In the genomic region with DNA sequence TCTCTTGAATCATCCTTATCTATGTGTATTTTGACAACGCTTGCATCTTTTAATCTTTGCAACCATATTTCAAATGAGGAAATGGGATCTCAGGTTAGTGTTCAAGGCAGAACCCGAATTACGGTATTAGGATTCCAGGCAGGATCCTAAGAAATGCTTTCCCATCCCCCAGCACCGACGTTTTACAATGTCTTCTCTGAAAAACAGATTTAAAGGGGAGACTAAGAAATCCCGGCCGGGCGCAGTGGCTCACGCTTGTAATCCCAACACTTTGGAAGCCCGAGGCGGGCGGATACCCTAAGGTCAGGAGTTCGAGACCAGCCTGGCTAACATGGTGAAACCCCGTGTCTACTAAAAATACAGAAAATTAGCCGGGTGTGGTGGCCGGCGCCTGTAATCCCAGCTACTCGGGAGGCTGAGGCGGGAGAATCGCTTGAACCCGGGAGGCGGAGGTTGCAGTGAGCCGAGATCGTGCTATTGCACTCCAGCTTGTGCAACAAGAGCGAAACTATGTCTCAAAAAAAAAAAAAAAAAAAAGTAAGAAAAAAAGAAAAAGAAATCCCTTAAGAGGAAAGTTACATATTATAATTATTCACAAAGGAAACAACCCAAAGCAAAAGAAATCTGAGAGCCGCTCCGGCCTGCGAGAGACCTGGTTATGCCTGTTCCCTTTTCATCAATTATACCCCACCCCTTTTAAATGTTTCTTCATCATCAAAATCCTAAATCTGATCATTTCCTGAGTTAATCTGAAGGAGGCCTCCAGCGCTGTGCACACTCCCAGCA, we compare ENCODE assay signal across 8 cellular contexts. TPM values are rescaled to one million over a fixed set of nuclear protein-coding genes. Genes with fewer than 3 reads are reported as not detected.
DNase-seq lines count a peak whose midpoint lies in the region; ATAC-seq and TF ChIP-seq lines count a peak whose summit lies in the region.

No MANE protein-coding gene starts in this region.

- peak overlapping the region; percentile 97 for H3K9ac ChIP-seq in smooth muscle cell (ENCODE audit: low read depth)

- H3K9me3 ChIP-seq in A673 (ENCODE audit: low read depth, low read length, poor library complexity, severe bottlenecking) (no peaks in the 10 kb centered on the region), right cardiac atrium (ENCODE audit: control insufficient read depth, low read length) (no peaks in the 10 kb centered on the region), smooth muscle cell (replicated peaks; ENCODE audit: low read depth) (no peaks in the 10 kb centered on the region)

- DNase-seq in A673 (ENCODE audit: low spot score) (peak; percentile 20), right cardiac atrium (peak; percentile 16 to 54 (median 33)), smooth muscle cell (lab: John Stamatoyannopoulos, UW; ENCODE audit: unreplicated experiment) (no peak), RKO (ENCODE audit: low spot score) (no peak), SW 1271 (lab: John Stamatoyannopoulos, UW) (no peak), NCI-H1092 treated with DMSO at 0.1 percent for 48 hours (lab: John Stamatoyannopoulos, UW) (no peak)

- TF ChIP-seq CTCF in A673 (conservative IDR thresholded peaks at IDR 0.05; ENCODE audit: low read depth, low read length) (no peak), smooth muscle cell (IDR thresholded peaks at IDR 0.05; ENCODE audit: borderline replicate concordance, insufficient read depth, poor library complexity, severe bottlenecking) (no peak)

- H3K79me2 ChIP-seq in smooth muscle cell (ENCODE audit: low read depth), result peaks cover 37% of the 10 kb centered on the region

- H3K27me3 ChIP-seq in A673 (replicated peaks; ENCODE audit: insufficient read depth, low read depth, low read length, poor library complexity) (no peaks in the 10 kb centered on the region), right cardiac atrium (ENCODE audit: control insufficient read depth, insufficient read depth) (no peaks in the 10 kb centered on the region), smooth muscle cell (ENCODE audit: low read depth) (no peaks in the 10 kb centered on the region)

- H3K4me2 ChIP-seq in smooth muscle cell, result peak overlapping the region; percentile 87

- ATAC-seq in GM19023 (IDR thresholded peaks at IDR 0.05; ENCODE audit: unreplicated experiment) (peak; percentile 12), SK-N-SH treated with all-trans-retinoic acid at 6 μM for 48 hours (peak; percentile 25), right cardiac atrium (no peak)

- H3F3A ChIP-seq in smooth muscle cell (ENCODE audit: low read depth), result peaks cover 15% of the 10 kb centered on the region

- H2AFZ ChIP-seq in smooth muscle cell (ENCODE audit: low read depth), result peak overlapping the region; percentile 85

- intact Hi-C loops in A673 (cut with micrococcal nuclease; ENCODE audit: unreplicated experiment) (loop anchor here (5.0 kb wide), 1 partner anchor 131 kb away; a partner anchor contains a TSS), right cardiac atrium (cut with DNase I) (loop anchor here in 1 of 4 donors (10.0 kb wide), 1 partner anchor 134 kb away; a partner anchor contains a TSS)

- H3K4me3 ChIP-seq in A673 (ENCODE audit: low read depth, low read length, poor library complexity, severe bottlenecking) (peak overlapping the region; percentile 62), right cardiac atrium (ENCODE audit: low read length) (peak overlapping the region; percentile 98), smooth muscle cell (peak overlapping the region; percentile 66)

- H3K4me1 ChIP-seq in A673 (ENCODE audit: insufficient read depth, low read length, poor library complexity, severe bottlenecking) (no peaks in the 10 kb centered on the region), right cardiac atrium (ENCODE audit: control insufficient read depth, insufficient read depth, low read length) (no peaks in the 10 kb centered on the region), smooth muscle cell (ENCODE audit: low read depth) (peaks cover 13% of the 10 kb centered on the region)

- H4K20me1 ChIP-seq in smooth muscle cell (ENCODE audit: low read depth), result no peaks in the 10 kb centered on the region

- 12% methylated on average over 29 of the region's 29 CpGs for WGBS in right cardiac atrium
- 56% methylated on average over 24 of the region's 29 CpGs for WGBS in smooth muscle cell (ENCODE audit: low lambda C conversion rate)

- POLR2A ChIA-PET in A673 (lab: Charles Lee; ENCODE audit: low non-redundant PET), result interaction anchor here (0.6 to 0.7 kb wide), 2 partner anchors 10 to 330 kb away, joined by 7 to 21 read pairs; no protein-coding TSS in a partner anchor

- TSS peak; percentile 96 for BruUV-seq in A673 (replicated peaks; lab: Mats Ljungman, UMichigan)

- H3K36me3 ChIP-seq in A673 (ENCODE audit: insufficient read depth, low read length, poor library complexity, severe bottlenecking), result no peaks in the 10 kb centered on the region
- H3K36me3 ChIP-seq in smooth muscle cell (ENCODE audit: low read depth), result no peaks in the 10 kb centered on the region

- CTCF ChIA-PET in A673 (lab: Charles Lee), result no interaction called here

- H3K27ac ChIP-seq in A673 (ENCODE audit: low read depth, low read length, poor library complexity, severe bottlenecking) (peak overlapping the region; percentile 93), right cardiac atrium (ENCODE audit: low read length) (peak overlapping the region; percentile 99), smooth muscle cell (ENCODE audit: low read depth) (peak overlapping the region; percentile 98)

TF ChIP-seq in SK-N-SH treated with all-trans-retinoic acid at 6 μM for 48 hours, 23 proteins besides CTCF, POLR2A, EP300 and RAD21:
- TF ChIP-seq, protein P1, sequence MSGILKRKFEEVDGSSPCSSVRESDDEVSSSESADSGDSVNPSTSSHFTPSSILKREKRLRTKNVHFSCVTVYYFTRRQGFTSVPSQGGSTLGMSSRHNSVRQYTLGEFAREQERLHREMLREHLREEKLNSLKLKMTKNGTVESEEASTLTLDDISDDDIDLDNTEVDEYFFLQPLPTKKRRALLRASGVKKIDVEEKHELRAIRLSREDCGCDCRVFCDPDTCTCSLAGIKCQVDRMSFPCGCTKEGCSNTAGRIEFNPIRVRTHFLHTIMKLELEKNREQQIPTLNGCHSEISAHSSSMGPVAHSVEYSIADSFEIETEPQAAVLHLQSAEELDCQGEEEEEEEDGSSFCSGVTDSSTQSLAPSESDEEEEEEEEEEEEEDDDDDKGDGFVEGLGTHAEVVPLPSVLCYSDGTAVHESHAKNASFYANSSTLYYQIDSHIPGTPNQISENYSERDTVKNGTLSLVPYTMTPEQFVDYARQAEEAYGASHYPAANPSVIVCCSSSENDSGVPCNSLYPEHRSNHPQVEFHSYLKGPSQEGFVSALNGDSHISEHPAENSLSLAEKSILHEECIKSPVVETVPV (CRISPR knock-in tag; IDR thresholded peaks at IDR 0.05), result no peak
- TF ChIP-seq, protein P2, sequence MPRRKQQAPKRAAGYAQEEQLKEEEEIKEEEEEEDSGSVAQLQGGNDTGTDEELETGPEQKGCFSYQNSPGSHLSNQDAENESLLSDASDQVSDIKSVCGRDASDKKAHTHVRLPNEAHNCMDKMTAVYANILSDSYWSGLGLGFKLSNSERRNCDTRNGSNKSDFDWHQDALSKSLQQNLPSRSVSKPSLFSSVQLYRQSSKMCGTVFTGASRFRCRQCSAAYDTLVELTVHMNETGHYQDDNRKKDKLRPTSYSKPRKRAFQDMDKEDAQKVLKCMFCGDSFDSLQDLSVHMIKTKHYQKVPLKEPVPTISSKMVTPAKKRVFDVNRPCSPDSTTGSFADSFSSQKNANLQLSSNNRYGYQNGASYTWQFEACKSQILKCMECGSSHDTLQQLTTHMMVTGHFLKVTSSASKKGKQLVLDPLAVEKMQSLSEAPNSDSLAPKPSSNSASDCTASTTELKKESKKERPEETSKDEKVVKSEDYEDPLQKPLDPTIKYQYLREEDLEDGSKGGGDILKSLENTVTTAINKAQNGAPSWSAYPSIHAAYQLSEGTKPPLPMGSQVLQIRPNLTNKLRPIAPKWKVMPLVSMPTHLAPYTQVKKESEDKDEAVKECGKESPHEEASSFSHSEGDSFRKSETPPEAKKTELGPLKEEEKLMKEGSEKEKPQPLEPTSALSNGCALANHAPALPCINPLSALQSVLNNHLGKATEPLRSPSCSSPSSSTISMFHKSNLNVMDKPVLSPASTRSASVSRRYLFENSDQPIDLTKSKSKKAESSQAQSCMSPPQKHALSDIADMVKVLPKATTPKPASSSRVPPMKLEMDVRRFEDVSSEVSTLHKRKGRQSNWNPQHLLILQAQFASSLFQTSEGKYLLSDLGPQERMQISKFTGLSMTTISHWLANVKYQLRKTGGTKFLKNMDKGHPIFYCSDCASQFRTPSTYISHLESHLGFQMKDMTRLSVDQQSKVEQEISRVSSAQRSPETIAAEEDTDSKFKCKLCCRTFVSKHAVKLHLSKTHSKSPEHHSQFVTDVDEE (CRISPR knock-in tag; IDR thresholded peaks at IDR 0.05), result no peak
- TF ChIP-seq ZNF70 (CRISPR knock-in tag; IDR thresholded peaks at IDR 0.05), result no peak
- TF ChIP-seq ISL1 (CRISPR knock-in tag; IDR thresholded peaks at IDR 0.05), result no peak
- TF ChIP-seq SNAI2 (CRISPR knock-in tag; IDR thresholded peaks at IDR 0.05), result no peak
- TF ChIP-seq BACH2 (CRISPR knock-in tag; IDR thresholded peaks at IDR 0.05; ENCODE audit: borderline replicate concordance), result no peak
- no peak for TF ChIP-seq TOX (CRISPR knock-in tag; IDR thresholded peaks at IDR 0.05; ENCODE audit: borderline replicate concordance)
- no peak for TF ChIP-seq GLIS3 (CRISPR knock-in tag; IDR thresholded peaks at IDR 0.05)
- no peak for TF ChIP-seq ZC3H10 (CRISPR knock-in tag; IDR thresholded peaks at IDR 0.05)
- TF ChIP-seq OSR1 (CRISPR knock-in tag; IDR thresholded peaks at IDR 0.05), result no peak

RNA-seq across cellular contexts. Expression of a gene that starts 0.8 kb away (rescaled TPM):
- total RNA-seq in A673 (2021) (10.9 and 13.6 TPM in 2 replicates), right cardiac atrium (10 to 100 TPM in 2 of 4 donors, 1 to 10 TPM in 2; 9.0 to 10.9 (median 10.0) TPM), smooth muscle cell (13.8 and 17.6 TPM in 2 replicates)
- polyA plus RNA-seq in right cardiac atrium (4.6 TPM), smooth muscle cell (4.5 and 5.7 TPM in 2 replicates)

Comparison
In these comparisons a context has a peak if more than half of its experiments do, and no peak if none do; other contexts are left out.
1. DNase-seq: peak in A673 (single experiment) and right cardiac atrium (3 of 3); none in smooth muscle cell (single experiment), RKO (single experiment), SW 1271 (0 of 2) and NCI-H1092 treated with DMSO at 0.1 percent for 48 hours (single experiment).
2. ATAC-seq: peak in GM19023 (single experiment) and SK-N-SH treated with all-trans-retinoic acid at 6 μM for 48 hours (single experiment); none in right cardiac atrium (0 of 2).
3. Peak in every context shown above with its lines, with median percentiles within 50 percentile points of each other: H3K27ac ChIP-seq and H3K4me3 ChIP-seq.